ENCODE assay signal across 10 cellular contexts in the genomic region with DNA sequence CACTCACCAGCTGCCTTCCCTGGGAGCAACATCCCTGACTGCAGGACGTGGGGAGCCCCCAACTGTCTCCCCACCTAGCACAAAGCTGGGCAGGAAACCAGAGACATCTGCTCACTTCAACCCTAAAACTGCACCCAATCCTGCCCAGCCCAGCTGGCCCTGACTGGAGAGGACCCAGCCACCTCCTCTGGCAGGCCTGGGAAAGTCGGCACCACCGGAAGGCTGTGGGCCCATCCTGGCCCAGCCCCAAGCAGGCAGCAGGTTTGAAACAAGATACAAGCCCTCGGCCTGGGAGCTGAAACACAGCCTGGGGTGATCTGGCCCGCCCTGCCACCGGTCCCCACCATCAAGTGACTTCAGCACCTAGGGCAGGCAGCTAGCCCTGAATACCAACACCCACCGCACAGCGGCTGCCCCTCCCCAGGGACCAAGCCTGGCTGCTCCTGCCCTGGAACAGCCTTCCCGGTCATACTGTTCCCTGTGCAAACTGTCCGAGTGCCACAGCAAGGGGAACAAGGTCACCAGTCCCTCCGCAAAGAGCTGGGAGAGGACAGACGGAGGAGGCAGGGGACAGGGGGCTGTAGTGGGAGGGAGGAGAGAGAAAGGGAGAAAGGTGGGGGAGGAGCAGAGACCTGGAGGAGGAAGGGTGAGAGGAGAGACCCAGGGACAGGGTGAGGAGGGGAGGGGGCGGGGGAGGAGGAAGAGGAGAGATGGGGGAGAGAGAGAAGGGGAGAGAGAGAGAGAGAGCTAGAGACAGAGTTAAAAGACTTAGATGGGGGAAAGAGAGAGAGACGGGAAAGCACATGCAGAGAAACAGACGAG.
A peak's percentile ranks its signal among the peaks of the same experiment; 100 is the strongest.
DNase-seq lines count a peak whose midpoint lies in the region; ATAC-seq and TF ChIP-seq lines count a peak whose summit lies in the region.
"Had no signal": no experiment of that assay in that cellular context is flagged by ENCODE, and none has a peak within 500 bp of the region (broad histone marks: within the 10 kb centered on the region; RNA-seq: fewer than 3 reads in every experiment).

No MANE protein-coding gene starts in this region.

- H3K4me3 ChIP-seq in NT2/D1 (ENCODE audit: insufficient read length, low read depth) = no peak overlapping the region
- H3K4me3 ChIP-seq in cardiac muscle cell = no peak overlapping the region
- H3K4me3 ChIP-seq in skeletal muscle satellite cell (ENCODE audit: low read length) = peak overlapping the region; percentile 22

- H3K27ac ChIP-seq in cardiac muscle cell = peak overlapping the region; percentile 89

- ATAC-seq in HG03175 (IDR thresholded peaks at IDR 0.05; ENCODE audit: unreplicated experiment) (no peak), HG02885 (IDR thresholded peaks at IDR 0.05; ENCODE audit: poor library complexity, unreplicated experiment) (no peak)

- peak; percentile 64 for DNase-seq in EH (ENCODE audit: low read depth)
- no peak for DNase-seq in NT2/D1 (ENCODE audit: low read depth, low spot score)
- peak in 1 of 2 donors; percentile 55 for DNase-seq in cardiac muscle cell (ENCODE audit: low read depth in 1 of 2, low spot score in 1 of 2)
- DNase-seq in NCI-H69 (lab: John Stamatoyannopoulos, UW) = no peak
- no peak for DNase-seq in activated CD8-positive, alpha-beta memory T cell treated with anti-CD3 and anti-CD28 coated beads, Interleukin-2, amount 50 U/mL, for 4 hours
- DNase-seq: hippocampal formation; stimulated activated naive CD4-positive, alpha-beta T cell had no signal

- no peak for TF ChIP-seq CTCF in cardiac muscle cell (IDR thresholded peaks at IDR 0.05; ENCODE audit: low read depth, low read length)

- H3K36me3 ChIP-seq in NT2/D1 (ENCODE audit: insufficient read depth, insufficient read length, low read length) (peaks cover 76% of the 10 kb centered on the region), cardiac muscle cell (no peaks in the 10 kb centered on the region), skeletal muscle satellite cell (ENCODE audit: insufficient read depth, low read length) (peaks cover 27% of the 10 kb centered on the region)

- H3K4me2 ChIP-seq in skeletal muscle satellite cell (ENCODE audit: low read length) = peak overlapping the region; percentile 75

- H3K9me3 ChIP-seq in NT2/D1 (ENCODE audit: insufficient read depth, low read length) = no peaks in the 10 kb centered on the region
- H3K9me3 ChIP-seq in cardiac muscle cell (ENCODE audit: low read depth) = no peaks in the 10 kb centered on the region
- H3K9me3 ChIP-seq in skeletal muscle satellite cell (replicated peaks; ENCODE audit: low read length) = no peaks in the 10 kb centered on the region

- H3K27me3 ChIP-seq in NT2/D1 (ENCODE audit: insufficient read depth, insufficient read length) = no peaks in the 10 kb centered on the region
- no peaks in the 10 kb centered on the region for H3K27me3 ChIP-seq in cardiac muscle cell
- H3K27me3 ChIP-seq in skeletal muscle satellite cell (ENCODE audit: control insufficient read depth, insufficient read depth, low read length) = no peaks in the 10 kb centered on the region

- H3K4me1 ChIP-seq in NT2/D1 (ENCODE audit: insufficient read depth, insufficient read length) (peaks cover 44% of the 10 kb centered on the region), cardiac muscle cell (ENCODE audit: low read depth) (peaks cover 11% of the 10 kb centered on the region), skeletal muscle satellite cell (ENCODE audit: control insufficient read depth, insufficient read depth, low read length) (peaks cover 32% of the 10 kb centered on the region)

- H3K9ac ChIP-seq in NT2/D1 (ENCODE audit: insufficient read length, low read depth) = peak overlapping the region; percentile 61
- H3K9ac ChIP-seq in skeletal muscle satellite cell (ENCODE audit: low read depth, low read length) = peak overlapping the region; percentile 50
